8 cellular contexts compared by ENCODE assay signal in the genomic region with DNA sequence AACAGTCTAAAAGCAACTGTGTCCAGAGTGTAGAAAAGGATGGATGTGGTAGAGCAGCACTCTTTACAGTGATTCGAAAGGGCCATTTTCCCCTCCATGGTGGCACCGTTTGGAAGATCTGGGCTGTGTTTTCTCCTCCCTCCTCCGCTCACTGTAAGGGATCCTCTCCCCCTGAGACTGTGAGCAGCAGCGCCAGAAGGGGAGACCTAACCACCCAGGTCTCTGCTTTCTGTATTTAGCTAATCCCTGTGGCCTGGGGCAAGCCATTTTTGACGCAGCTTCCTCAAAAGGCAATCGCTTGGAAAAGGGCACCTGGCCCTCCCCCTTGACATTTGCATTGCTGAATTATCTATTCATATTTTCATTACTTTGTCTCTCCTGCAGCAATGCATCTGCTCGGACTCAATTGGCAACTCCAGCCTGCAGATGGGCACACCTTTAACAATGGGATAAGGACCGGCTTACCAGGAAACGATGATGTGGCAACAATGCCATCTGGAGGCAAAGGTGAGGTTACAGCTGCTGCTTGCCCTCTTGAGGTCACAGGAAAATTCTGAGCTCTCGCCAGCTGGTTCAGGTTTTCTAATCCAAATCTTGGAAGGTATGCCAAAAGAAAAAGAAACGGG.
A peak's percentile ranks its signal among the peaks of the same experiment; 100 is the strongest.
DNase-seq lines count a peak whose midpoint lies in the region; ATAC-seq and TF ChIP-seq lines count a peak whose summit lies in the region.

No MANE protein-coding gene starts in this region.

- H3K9ac ChIP-seq in KMS-11: no peak overlapping the region

- no peaks in the 10 kb centered on the region for H3K79me2 ChIP-seq in KMS-11 (ENCODE audit: insufficient read depth, low read depth)

- peak; percentile 88 for ATAC-seq in GM18907 (IDR thresholded peaks at IDR 0.05; ENCODE audit: unreplicated experiment)

- H3K27ac ChIP-seq in KMS-11: no peak overlapping the region

- no peaks in the 10 kb centered on the region for H4K20me1 ChIP-seq in KMS-11 (ENCODE audit: insufficient read depth)

- H3K4me2 ChIP-seq in KMS-11: peak overlapping the region; percentile 6; the same call in 1 of the 2 replicates

- TF ChIP-seq CTCF in KMS-11 (conservative IDR thresholded peaks at IDR 0.05; ENCODE audit: low read depth, low read length): peak; percentile 58

- H2AFZ ChIP-seq in KMS-11 (ENCODE audit: low read depth): no peak overlapping the region; the same call in 1 of the 2 replicates

- H3K4me1 ChIP-seq in KMS-11 (ENCODE audit: low read depth, poor library complexity, severe bottlenecking): peaks cover 5% of the 10 kb centered on the region

- H3K27me3 ChIP-seq in KMS-11 (ENCODE audit: insufficient read depth, low read depth): no peaks in the 10 kb centered on the region

- DNase-seq in COR-L47 (lab: John Stamatoyannopoulos, UW) (peak; percentile 39), SHP77 (lab: John Stamatoyannopoulos, UW) (peak; percentile 48 to 64), germinal center (ENCODE audit: low spot score) (peak; percentile 4), retina (peak; percentile 71), NCI-H1436 treated with DMSO at 0.1 percent for 48 hours (lab: John Stamatoyannopoulos, UW) (no peak), activated gamma-delta T cell treated with Interleukin-2 at 50 U/mL for 16 hours (no peak)

- no peaks in the 10 kb centered on the region for H3K36me3 ChIP-seq in KMS-11 (ENCODE audit: insufficient read depth)

- H3K4me3 ChIP-seq in KMS-11 (IDR thresholded peaks at IDR 0.05; ENCODE audit: insufficient read depth, low read depth, low read length): no peak overlapping the region

Comparison
In these comparisons a context has a peak if more than half of its experiments do, and no peak if none do; other contexts are left out.
1. DNase-seq: peak in COR-L47 (single experiment), SHP77 (2 of 2), germinal center (single experiment) and retina (single experiment); none in NCI-H1436 treated with DMSO at 0.1 percent for 48 hours (single experiment) and activated gamma-delta T cell treated with Interleukin-2 at 50 U/mL for 16 hours (single experiment).